28 cellular contexts compared by ENCODE assay signal in genomic region chr20:57940376-57940775, GRCh38.
"Had no signal": no experiment of that assay in that cellular context is flagged by ENCODE, and none has a peak within 500 bp of the region (broad histone marks: within the 10 kb centered on the region; RNA-seq: fewer than 3 reads in every experiment).

No MANE protein-coding gene starts in this region.

- H3K4me3 ChIP-seq: adrenal gland, body of pancreas, breast epithelium had no signal

- H3K9ac ChIP-seq: KMS-11 had no signal

- DNase-seq: activated CD4-positive, alpha-beta T cell treated with anti-CD3 and anti-CD28 coated beads, Interleukin-2, amount 10 ng/mL, durations not matched to agents 24 days and 14 days; activated CD4-positive, alpha-beta T cell treated with anti-CD3 and anti-CD28 coated beads, Interleukin-2, amount 50 U/mL, for 4 hours; activated CD8-positive, alpha-beta T cell treated with anti-CD3 and anti-CD28 coated beads for 36 hours; activated effector memory CD4-positive, alpha-beta T cell treated with anti-CD3 and anti-CD28 coated beads, Interleukin-2, amount 50 U/mL, for 16 hours; activated naive CD4-positive, alpha-beta T cell; activated naive CD4-positive, alpha-beta T cell treated with anti-CD3 and anti-CD28 coated beads, Interleukin-2, amount 50 U/mL, for 16 hours; activated T-cell treated with anti-CD3 and anti-CD28 coated beads, Interleukin-2, amount 50 U/mL, for 1 hour; activated T-cell treated with anti-CD3 and anti-CD28 coated beads, Interleukin-2, amount 50 U/mL, for 72 hours; adrenal gland; NCI-H1105; NCI-H1417 treated with DMSO at 0.1 percent for 48 hours; NCI-H187 treated with DMSO at 0.1 percent for 48 hours; NCI-H2081 treated with DMSO at 0.1 percent for 48 hours; NCI-H226; NCI-H446 treated with DMSO at 0.1 percent for 48 hours; NCI-H524 treated with DMSO at 0.1 percent for 48 hours; Right ventricle myocardium superior; SW 1271; T-helper 1 cell; T-helper 2 cell; T-helper 9 cell had no signal

- FAIRE-seq: astrocyte, RCC 7860 had no signal

- H3K27me3 ChIP-seq: adrenal gland, body of pancreas had no signal

- ATAC-seq: activated CD8-positive, alpha-beta T cell treated with anti-CD3 and anti-CD28 coated beads for 36 hours; activated T-cell treated with anti-CD3 and anti-CD28 coated beads, Interleukin-2, amount 50 U/mL, for 72 hours; activated T-helper 17 cell treated with anti-CD3 and anti-CD28 coated beads, Interleukin-2, amount 50 U/mL, for 72 hours had no signal

- H3K36me3 ChIP-seq: adrenal gland, breast epithelium had no signal

- H3K27ac ChIP-seq: adrenal gland, breast epithelium, KMS-11, RWPE1 had no signal

- H3K27me3 Mint-ChIP-seq: activated CD4-positive, alpha-beta T cell treated with anti-CD3 and anti-CD28 coated beads, Interleukin-2, amount 10 ng/mL, durations not matched to agents 24 days and 14 days had no signal

- H3K4me3 Mint-ChIP-seq: activated CD4-positive, alpha-beta T cell treated with anti-CD3 and anti-CD28 coated beads, Interleukin-2, amount 10 ng/mL, durations not matched to agents 24 days and 14 days; activated CD8-positive, alpha-beta T cell treated with anti-CD3 and anti-CD28 coated beads for 36 hours; activated T-cell treated with anti-CD3 and anti-CD28 coated beads, Interleukin-2, amount 50 U/mL, for 72 hours; activated T-helper 17 cell treated with anti-CD3 and anti-CD28 coated beads, Interleukin-2, amount 50 U/mL, for 72 hours had no signal

- H3K4me2 ChIP-seq: KMS-11 had no signal

- H3K4me1 Mint-ChIP-seq: activated CD4-positive, alpha-beta T cell treated with anti-CD3 and anti-CD28 coated beads, Interleukin-2, amount 10 ng/mL, durations not matched to agents 24 days and 14 days; activated T-helper 17 cell treated with anti-CD3 and anti-CD28 coated beads, Interleukin-2, amount 50 U/mL, for 72 hours had no signal

- H3K9me3 ChIP-seq: adrenal gland, body of pancreas, breast epithelium had no signal

- H3K4me1 ChIP-seq: adrenal gland, body of pancreas, breast epithelium had no signal

- H3K27ac Mint-ChIP-seq: activated CD4-positive, alpha-beta T cell treated with anti-CD3 and anti-CD28 coated beads, Interleukin-2, amount 10 ng/mL, durations not matched to agents 24 days and 14 days; activated CD8-positive, alpha-beta T cell treated with anti-CD3 and anti-CD28 coated beads for 36 hours; activated T-cell treated with anti-CD3 and anti-CD28 coated beads, Interleukin-2, amount 50 U/mL, for 72 hours; activated T-helper 17 cell treated with anti-CD3 and anti-CD28 coated beads, Interleukin-2, amount 50 U/mL, for 72 hours had no signal

- H3K9me3 Mint-ChIP-seq: activated CD4-positive, alpha-beta T cell treated with anti-CD3 and anti-CD28 coated beads, Interleukin-2, amount 10 ng/mL, durations not matched to agents 24 days and 14 days; activated CD8-positive, alpha-beta T cell treated with anti-CD3 and anti-CD28 coated beads for 36 hours; activated T-cell treated with anti-CD3 and anti-CD28 coated beads, Interleukin-2, amount 50 U/mL, for 72 hours; activated T-helper 17 cell treated with anti-CD3 and anti-CD28 coated beads, Interleukin-2, amount 50 U/mL, for 72 hours had no signal
